Comparison of ENCODE assay signal across 9 cellular contexts in the genomic region with DNA sequence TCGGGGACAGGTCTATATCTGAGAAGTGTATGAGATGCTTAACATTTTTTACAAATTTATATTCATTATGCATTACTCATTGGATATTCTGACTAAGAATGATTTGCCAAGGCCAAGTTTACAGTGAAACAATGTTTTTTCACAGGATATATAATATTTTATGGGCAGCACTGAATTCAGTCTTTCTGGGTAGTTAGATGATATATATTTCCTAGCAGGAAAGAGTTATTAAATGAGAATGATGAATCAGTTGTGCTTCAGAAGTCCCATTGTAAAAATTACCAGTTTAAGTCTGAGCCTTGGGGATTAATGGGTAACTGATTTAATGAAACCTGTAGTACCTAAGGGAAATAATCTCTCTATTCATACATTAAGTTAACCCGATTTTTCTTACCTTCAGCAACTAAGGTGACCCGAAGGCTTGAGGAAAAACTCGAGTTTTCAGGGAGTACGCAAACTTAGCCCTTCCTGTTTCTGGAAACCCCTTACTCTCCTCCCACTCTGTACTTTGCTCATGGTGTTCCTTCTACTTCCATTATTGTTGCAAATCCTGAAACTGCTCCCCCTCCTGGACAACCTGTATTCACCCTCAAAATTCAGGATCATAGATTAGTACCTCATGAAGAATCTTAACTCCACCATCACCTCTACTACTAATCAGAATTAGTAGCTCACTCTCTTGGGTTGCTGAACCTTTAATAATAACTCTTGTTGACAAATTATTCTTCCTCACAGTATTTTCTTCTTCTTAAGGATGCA.
A peak's percentile ranks its signal among the peaks of the same experiment; 100 is the strongest.
DNase-seq lines count a peak whose midpoint lies in the region; ATAC-seq and TF ChIP-seq lines count a peak whose summit lies in the region.
"Had no signal": no experiment of that assay in that cellular context is flagged by ENCODE, and none has a peak within 500 bp of the region (broad histone marks: within the 10 kb centered on the region; RNA-seq: fewer than 3 reads in every experiment).

No MANE protein-coding gene starts in this region.

- H3K4me1 ChIP-seq in breast epithelium (no peaks in the 10 kb centered on the region), fibroblast of lung (ENCODE audit: control insufficient read depth, extremely low read depth, insufficient read depth, low read length) (peaks cover 4% of the 10 kb centered on the region), upper lobe of right lung (no peaks in the 10 kb centered on the region)
- peaks cover 28% of the 10 kb centered on the region for H3K4me1 ChIP-seq in CD8-positive, alpha-beta T cell (ENCODE audit: insufficient read depth, low read length)

- TF ChIP-seq CTCF in MCF 10A (IDR thresholded peaks at IDR 0.05; ENCODE audit: unreplicated experiment) (peak; percentile 41), breast epithelium (IDR thresholded peaks at IDR 0.05) (no peak), fibroblast of lung (conservative IDR thresholded peaks at IDR 0.05 in 1 of 2, IDR thresholded peaks at IDR 0.05 in 1 of 2; ENCODE audit: low read depth in 1 of 2, low read length in 2 of 2) (peak; percentile 34 to 49), upper lobe of right lung (IDR thresholded peaks at IDR 0.05) (peak; percentile 33)
- TF ChIP-seq CTCF in CD8-positive, alpha-beta T cell (IDR thresholded peaks at IDR 0.05), result no peak

- no TSS peak for BruUV-seq in MCF 10A (replicated peaks; lab: Mats Ljungman, UMichigan)

- TF ChIP-seq POLR2A in breast epithelium (IDR thresholded peaks at IDR 0.05), result no peak

- no peaks in the 10 kb centered on the region for H3K36me3 ChIP-seq in breast epithelium
- no peaks in the 10 kb centered on the region for H3K36me3 ChIP-seq in fibroblast of lung (ENCODE audit: control insufficient read depth, insufficient read depth, low read length)
- no peaks in the 10 kb centered on the region for H3K36me3 ChIP-seq in upper lobe of right lung
- no peaks in the 10 kb centered on the region for H3K36me3 ChIP-seq in CD8-positive, alpha-beta T cell (ENCODE audit: insufficient read depth, low read length)
- H3K36me3 ChIP-seq: ovary had no signal

- peaks cover 21% of the 10 kb centered on the region for H3K27me3 Mint-ChIP-seq in MCF 10A (ENCODE audit: insufficient read depth, unreplicated experiment)
- peaks cover 2% of the 10 kb centered on the region for H3K27me3 Mint-ChIP-seq in CD8-positive, alpha-beta T cell (ENCODE audit: low read depth)

- no peak overlapping the region for H3K27ac Mint-ChIP-seq in MCF 10A (ENCODE audit: low read depth, unreplicated experiment)
- no peak overlapping the region for H3K27ac Mint-ChIP-seq in CD8-positive, alpha-beta T cell

- no peak overlapping the region for H3K4me3 Mint-ChIP-seq in MCF 10A (ENCODE audit: unreplicated experiment)
- no peak overlapping the region for H3K4me3 Mint-ChIP-seq in CD8-positive, alpha-beta T cell

- intact Hi-C loops in MCF 10A (cut with micrococcal nuclease), result loop anchor here (1.0 kb wide), 1 partner anchor 269 kb away; no protein-coding TSS in a partner anchor
- intact Hi-C loops in breast epithelium (cut with DNase I; ENCODE audit: low total_unique reads), result no loop called here
- intact Hi-C loops in upper lobe of right lung (cut with DNase I), result no loop called here
- intact Hi-C loops in CD8-positive, alpha-beta T cell (cut with DNase I, micrococcal nuclease), result loop anchor here in 1 of 2 experiments (10.0 kb wide), 1 partner anchor 58 kb away; no protein-coding TSS in a partner anchor

- no peaks in the 10 kb centered on the region for H3K27me3 ChIP-seq in breast epithelium
- H3K27me3 ChIP-seq in fibroblast of lung (ENCODE audit: control insufficient read depth, insufficient read depth, low read length), result no peaks in the 10 kb centered on the region
- H3K27me3 ChIP-seq in upper lobe of right lung, result no peaks in the 10 kb centered on the region
- H3K27me3 ChIP-seq in CD8-positive, alpha-beta T cell (ENCODE audit: insufficient read depth, low read length), result no peaks in the 10 kb centered on the region
- H3K27me3 ChIP-seq: ovary had no signal

- ATAC-seq in upper lobe of right lung, result no peak
- no peak for ATAC-seq in CD8-positive, alpha-beta T cell

- H2AFZ ChIP-seq in fibroblast of lung (ENCODE audit: low read length), result no peak overlapping the region

- H4K20me1 ChIP-seq in fibroblast of lung (ENCODE audit: control insufficient read depth, extremely low read depth, insufficient read depth, low read length), result no peaks in the 10 kb centered on the region

- H3K79me2 ChIP-seq in fibroblast of lung (ENCODE audit: control insufficient read depth, insufficient read depth, low read length), result no peaks in the 10 kb centered on the region

- peaks cover under 1% of the 10 kb centered on the region for H3K9me3 Mint-ChIP-seq in MCF 10A (ENCODE audit: unreplicated experiment)
- H3K9me3 Mint-ChIP-seq in CD8-positive, alpha-beta T cell, result peaks cover 5% of the 10 kb centered on the region

- POLR2A ChIA-PET in MCF 10A (lab: Yijun Ruan, JAX), result no interaction called here
- POLR2A ChIA-PET in CD8-positive, alpha-beta T cell (lab: Charles Lee), result no interaction called here

- no peak overlapping the region for H3K9ac ChIP-seq in fibroblast of lung (ENCODE audit: insufficient read depth, low read length)

- H3K9me3 ChIP-seq in breast epithelium, result no peaks in the 10 kb centered on the region
- H3K9me3 ChIP-seq in fibroblast of lung (ENCODE audit: control insufficient read depth, insufficient read depth, low read depth, low read length), result no peaks in the 10 kb centered on the region
- no peaks in the 10 kb centered on the region for H3K9me3 ChIP-seq in upper lobe of right lung
- H3K9me3 ChIP-seq in CD8-positive, alpha-beta T cell (ENCODE audit: low read length), result no peaks in the 10 kb centered on the region
- H3K9me3 ChIP-seq: ovary had no signal

- H3K4me3 ChIP-seq in breast epithelium (no peak overlapping the region), fibroblast of lung (replicated peaks in 1 of 4; ENCODE audit: control extremely low read depth in 1 of 4, insufficient read depth in 1 of 4, low read depth in 3 of 4, low read length in 4 of 4) (no peak overlapping the region), upper lobe of right lung (no peak overlapping the region)
- H3K4me3 ChIP-seq in CD8-positive, alpha-beta T cell (ENCODE audit: low read depth, low read length), result no peak overlapping the region
- H3K4me3 ChIP-seq: ovary had no signal

- CTCF ChIA-PET in MCF 10A (lab: Yijun Ruan, JAX), result interaction anchor here (0.6 to 0.7 kb wide), 2 partner anchors 255 to 1999 kb away, joined by 3 read pairs; no protein-coding TSS in a partner anchor
- CTCF ChIA-PET in CD8-positive, alpha-beta T cell (lab: Charles Lee), result no interaction called here

- peaks cover 12% of the 10 kb centered on the region for H3K4me1 Mint-ChIP-seq in MCF 10A (ENCODE audit: insufficient read depth, unreplicated experiment)
- peaks cover 44% of the 10 kb centered on the region for H3K4me1 Mint-ChIP-seq in CD8-positive, alpha-beta T cell (ENCODE audit: low read depth)

- no peaks in the 10 kb centered on the region for H3K36me3 Mint-ChIP-seq in MCF 10A (ENCODE audit: insufficient read depth, unreplicated experiment)
- peaks cover 45% of the 10 kb centered on the region for H3K36me3 Mint-ChIP-seq in CD8-positive, alpha-beta T cell

- no peak overlapping the region for H3K4me2 ChIP-seq in fibroblast of lung (ENCODE audit: extremely low read depth, insufficient read depth, low read length)

- peak; percentile 55 for DNase-seq in MCF 10A (ENCODE audit: unreplicated experiment)
- no peak for DNase-seq in breast epithelium (ENCODE audit: low spot score in 2 of 2)
- peak; percentile 29 for DNase-seq in NCI-H748 treated with DMSO at 0.1 percent for 48 hours (lab: John Stamatoyannopoulos, UW)
- peak in 1 of 2 donors; percentile 39 for DNase-seq in fibroblast of lung (ENCODE audit: low read depth in 2 of 2)
- DNase-seq in upper lobe of right lung, result no peak
- no peak for DNase-seq in CD8-positive, alpha-beta T cell
- DNase-seq in NCI-H2081 treated with DMSO at 0.1 percent for 48 hours (lab: John Stamatoyannopoulos, UW), result no peak
- no peak for DNase-seq in NCI-H2029 (lab: John Stamatoyannopoulos, UW)
- DNase-seq: ovary had no signal

- no peak overlapping the region for H3K27ac ChIP-seq in breast epithelium
- H3K27ac ChIP-seq in fibroblast of lung (ENCODE audit: insufficient read depth, low read length), result no peak overlapping the region
- no peak overlapping the region for H3K27ac ChIP-seq in upper lobe of right lung
- no peak overlapping the region for H3K27ac ChIP-seq in CD8-positive, alpha-beta T cell (ENCODE audit: low read depth, low read length)
- H3K27ac ChIP-seq: ovary had no signal

Comparison
In these comparisons a context has a peak if more than half of its experiments do, and no peak if none do; other contexts are left out.
1. DNase-seq: peak in MCF 10A (single experiment) and NCI-H748 treated with DMSO at 0.1 percent for 48 hours (single experiment); none in breast epithelium (0 of 2), upper lobe of right lung (single experiment), CD8-positive, alpha-beta T cell (0 of 7), NCI-H2081 treated with DMSO at 0.1 percent for 48 hours (single experiment) and NCI-H2029 (single experiment).
2. CTCF ChIP-seq: peak in MCF 10A (single experiment), fibroblast of lung (2 of 2) and upper lobe of right lung (single experiment); none in breast epithelium (0 of 3) and CD8-positive, alpha-beta T cell (single experiment).